ENCODE assay signal across 19 cellular contexts in the genomic region with DNA sequence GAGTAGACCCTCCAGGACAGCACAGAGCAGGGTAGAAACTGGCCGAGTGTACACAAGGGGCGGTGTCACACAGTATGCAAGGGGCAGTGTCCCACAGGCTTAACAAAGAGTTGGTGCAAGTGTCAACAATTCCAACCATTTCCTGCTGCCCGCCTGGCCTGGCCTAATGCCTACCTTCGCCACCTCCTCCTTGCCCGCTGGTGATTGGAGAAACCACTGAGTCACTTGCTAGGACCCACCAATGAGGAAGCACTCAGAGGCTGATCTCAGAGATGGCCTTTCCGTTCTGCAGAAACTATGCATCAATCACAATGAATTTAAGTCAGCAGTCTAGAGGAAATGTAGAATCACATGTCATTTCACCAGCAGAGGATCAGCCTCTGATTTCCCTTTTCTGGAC.
"Had no signal": no experiment of that assay in that cellular context is flagged by ENCODE, and none has a peak within 500 bp of the region (broad histone marks: within the 10 kb centered on the region; RNA-seq: fewer than 3 reads in every experiment).

No MANE protein-coding gene starts in this region.

- H3K9me3 ChIP-seq: psoas muscle, right lobe of liver, spleen had no signal

- FAIRE-seq: bronchial epithelial cell had no signal

- H3K27ac ChIP-seq: foreskin keratinocyte, psoas muscle, right lobe of liver, spleen, VCaP had no signal

- H3K4me1 ChIP-seq: foreskin keratinocyte, psoas muscle, right lobe of liver, spleen had no signal

- H3K4me3 ChIP-seq: lung, psoas muscle, right lobe of liver, spleen had no signal

- DNase-seq: activated CD4-positive, alpha-beta T cell treated with anti-CD3 and anti-CD28 coated beads for 36 hours; activated CD8-positive, alpha-beta memory T cell treated with anti-CD3 and anti-CD28 coated beads, Interleukin-2, amount 50 U/mL, for 4 hours; activated CD8-positive, alpha-beta T cell treated with anti-CD3 and anti-CD28 coated beads for 36 hours; activated gamma-delta T cell treated with Interleukin-2 at 50 U/mL for 16 hours; activated naive CD8-positive, alpha-beta T cell treated with anti-CD3 and anti-CD28 coated beads for 36 hours; activated T-cell treated with anti-CD3 and anti-CD28 coated beads, Interleukin-2, amount 50 U/mL, for 72 hours; foreskin keratinocyte; left colon; naive thymus-derived CD8-positive, alpha-beta T cell; psoas muscle; right lobe of liver; spleen; stimulated activated CD4-positive, alpha-beta T cell treated with anti-CD3 and anti-CD28 coated beads, Interleukin-1b, Interleukin-23, amount 100 ng/mL, for 48 hours; stimulated activated naive B cell treated with anti-CD40 and anti-IgM and Interleukin-4, amounts not matched to agents 10 μg/mL and 1 μg/mL and 100 μg/mL, for 72 hours; T-helper 9 cell; trophoblast cell had no signal

- H3K27me3 ChIP-seq: foreskin keratinocyte, right lobe of liver had no signal

- ATAC-seq: activated CD4-positive, alpha-beta T cell treated with anti-CD3 and anti-CD28 coated beads for 36 hours; activated CD8-positive, alpha-beta T cell treated with anti-CD3 and anti-CD28 coated beads for 36 hours; activated T-cell treated with anti-CD3 and anti-CD28 coated beads, Interleukin-2, amount 50 U/mL, for 72 hours; foreskin keratinocyte; left colon; naive thymus-derived CD8-positive, alpha-beta T cell; psoas muscle; stimulated activated naive B cell treated with anti-CD40 and anti-IgM and Interleukin-4, amounts not matched to agents 10 μg/mL and 1 μg/mL and 100 μg/mL, for 72 hours had no signal

- H3K36me3 ChIP-seq: right lobe of liver, spleen had no signal
